In genomic region chr17:1021147-1021546, GRCh38 we compare ENCODE assay signal across 1 cellular context.
TF ChIP-seq lines count a peak whose summit lies in the region.

No MANE protein-coding gene starts in this region.

TF ChIP-seq in WTC11, 78 proteins besides CTCF, POLR2A, EP300 and RAD21 (continued from another document):
- no peak for TF ChIP-seq EMX1 (CRISPR knock-in tag; IDR thresholded peaks at IDR 0.05)
- no peak for TF ChIP-seq ZBTB21 (CRISPR knock-in tag; IDR thresholded peaks at IDR 0.05; ENCODE audit: borderline replicate concordance)
- TF ChIP-seq CREM (CRISPR knock-in tag; IDR thresholded peaks at IDR 0.05) = no peak
- TF ChIP-seq RELA (CRISPR knock-in tag; IDR thresholded peaks at IDR 0.05; ENCODE audit: borderline replicate concordance) = no peak
- TF ChIP-seq, protein P1, sequence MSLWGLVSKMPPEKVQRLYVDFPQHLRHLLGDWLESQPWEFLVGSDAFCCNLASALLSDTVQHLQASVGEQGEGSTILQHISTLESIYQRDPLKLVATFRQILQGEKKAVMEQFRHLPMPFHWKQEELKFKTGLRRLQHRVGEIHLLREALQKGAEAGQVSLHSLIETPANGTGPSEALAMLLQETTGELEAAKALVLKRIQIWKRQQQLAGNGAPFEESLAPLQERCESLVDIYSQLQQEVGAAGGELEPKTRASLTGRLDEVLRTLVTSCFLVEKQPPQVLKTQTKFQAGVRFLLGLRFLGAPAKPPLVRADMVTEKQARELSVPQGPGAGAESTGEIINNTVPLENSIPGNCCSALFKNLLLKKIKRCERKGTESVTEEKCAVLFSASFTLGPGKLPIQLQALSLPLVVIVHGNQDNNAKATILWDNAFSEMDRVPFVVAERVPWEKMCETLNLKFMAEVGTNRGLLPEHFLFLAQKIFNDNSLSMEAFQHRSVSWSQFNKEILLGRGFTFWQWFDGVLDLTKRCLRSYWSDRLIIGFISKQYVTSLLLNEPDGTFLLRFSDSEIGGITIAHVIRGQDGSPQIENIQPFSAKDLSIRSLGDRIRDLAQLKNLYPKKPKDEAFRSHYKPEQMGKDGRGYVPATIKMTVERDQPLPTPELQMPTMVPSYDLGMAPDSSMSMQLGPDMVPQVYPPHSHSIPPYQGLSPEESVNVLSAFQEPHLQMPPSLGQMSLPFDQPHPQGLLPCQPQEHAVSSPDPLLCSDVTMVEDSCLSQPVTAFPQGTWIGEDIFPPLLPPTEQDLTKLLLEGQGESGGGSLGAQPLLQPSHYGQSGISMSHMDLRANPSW (CRISPR knock-in tag; conservative IDR thresholded peaks at IDR 0.05; ENCODE audit: low read depth) = no peak
- no peak for TF ChIP-seq NFYB (CRISPR knock-in tag; conservative IDR thresholded peaks at IDR 0.05; ENCODE audit: low read depth)
- TF ChIP-seq RORB (CRISPR knock-in tag; IDR thresholded peaks at IDR 0.05) = no peak
- TF ChIP-seq PREB (CRISPR knock-in tag; IDR thresholded peaks at IDR 0.05; ENCODE audit: borderline replicate concordance) = no peak
- no peak for TF ChIP-seq FOXJ3 (CRISPR knock-in tag; IDR thresholded peaks at IDR 0.05; ENCODE audit: borderline replicate concordance)
